Comparison of ENCODE assay signal across 2 cellular contexts in genomic region chr5:132807163-132807838, GRCh38.
A peak's percentile ranks its signal among the peaks of the same experiment; 100 is the strongest.
TF ChIP-seq lines count a peak whose summit lies in the region.

No MANE protein-coding gene starts in this region.

TF ChIP-seq in IMR-90, 13 proteins besides CTCF, POLR2A, EP300 and RAD21:
- TF ChIP-seq RCOR1 (IDR thresholded peaks at IDR 0.05; ENCODE audit: insufficient replicate concordance, low read length), result no peak
- TF ChIP-seq BHLHE40 (IDR thresholded peaks at IDR 0.05; ENCODE audit: low read depth, low read length), result no peak
- TF ChIP-seq MXI1 (IDR thresholded peaks at IDR 0.05; ENCODE audit: borderline replicate concordance, low read depth, low read length), result no peak
- TF ChIP-seq CEBPB (IDR thresholded peaks at IDR 0.05; ENCODE audit: low read depth, low read length), result no peak
- no peak for TF ChIP-seq MAFK (IDR thresholded peaks at IDR 0.05; ENCODE audit: low read depth, low read length)
- no peak for TF ChIP-seq NFE2L2 (IDR thresholded peaks at IDR 0.05; ENCODE audit: low read depth, low read length)
- TF ChIP-seq RFX5 (IDR thresholded peaks at IDR 0.05; ENCODE audit: low read depth, low read length), result no peak
- no peak for TF ChIP-seq CHD1 (IDR thresholded peaks at IDR 0.05; ENCODE audit: low read depth, low read length)
- TF ChIP-seq ELK1 (IDR thresholded peaks at IDR 0.05; ENCODE audit: borderline replicate concordance, low read depth, low read length), result no peak
- no peak for TF ChIP-seq FOS (IDR thresholded peaks at IDR 0.05; ENCODE audit: low read depth, low read length)
- TF ChIP-seq SMC3 (IDR thresholded peaks at IDR 0.05; ENCODE audit: low read depth, low read length), result no peak
- TF ChIP-seq USF2 (IDR thresholded peaks at IDR 0.05; ENCODE audit: low read depth, low read length), result no peak
- TF ChIP-seq MAZ (IDR thresholded peaks at IDR 0.05; ENCODE audit: borderline replicate concordance, low read depth, low read length), result no peak

TF ChIP-seq in GM12878, 131 proteins besides CTCF, POLR2A, EP300 and RAD21 (continues in another document):
- TF ChIP-seq MTA3 (IDR thresholded peaks at IDR 0.05; ENCODE audit: borderline replicate concordance, low read length), result no peak
- no peak for TF ChIP-seq CBX5 (IDR thresholded peaks at IDR 0.05; ENCODE audit: low read depth)
- TF ChIP-seq CHD1 (IDR thresholded peaks at IDR 0.05; ENCODE audit: low read depth, low read length), result no peak
- no peak for TF ChIP-seq BMI1 (IDR thresholded peaks at IDR 0.05; ENCODE audit: borderline replicate concordance)
- no peak for TF ChIP-seq RB1 (IDR thresholded peaks at IDR 0.05; ENCODE audit: borderline replicate concordance)
- TF ChIP-seq ZNF687 (IDR thresholded peaks at IDR 0.05), result no peak
- TF ChIP-seq NFYA (IDR thresholded peaks at IDR 0.05; ENCODE audit: borderline replicate concordance, low read depth, low read length), result no peak
- no peak for TF ChIP-seq ZNF207 (IDR thresholded peaks at IDR 0.05; ENCODE audit: borderline replicate concordance)
- no peak for TF ChIP-seq MXI1 (IDR thresholded peaks at IDR 0.05; ENCODE audit: low read depth, low read length)
- TF ChIP-seq TBL1XR1 (IDR thresholded peaks at IDR 0.05; ENCODE audit: low read depth, low read length), result no peak
- no peak for TF ChIP-seq CREM (IDR thresholded peaks at IDR 0.05; ENCODE audit: low read depth)
- TF ChIP-seq E4F1 (IDR thresholded peaks at IDR 0.05; ENCODE audit: borderline replicate concordance, partially characterized antibody), result no peak
- no peak for TF ChIP-seq USF2 (IDR thresholded peaks at IDR 0.05; ENCODE audit: borderline replicate concordance, low read depth, low read length)
- no peak for TF ChIP-seq SRF (IDR thresholded peaks at IDR 0.05; ENCODE audit: low read depth in 2 of 2, low read length in 2 of 2)
- no peak for TF ChIP-seq RUNX3 (IDR thresholded peaks at IDR 0.05; ENCODE audit: low read length)
- 0 out of 2 replicates have a peak, but pooled peaks have one; percentile 25 for TF ChIP-seq ELK1 (IDR thresholded peaks at IDR 0.05; ENCODE audit: low read depth, low read length)
- no peak for TF ChIP-seq SREBF1 (IDR thresholded peaks at IDR 0.05; ENCODE audit: low read length)
- no peak for TF ChIP-seq EZH2 (IDR thresholded peaks at IDR 0.05; ENCODE audit: borderline replicate concordance, control insufficient read depth, low read depth, low read length)
- TF ChIP-seq POLR2AphosphoS5 (IDR thresholded peaks at IDR 0.05; ENCODE audit: low read length), result no peak
- TF ChIP-seq YBX1 (IDR thresholded peaks at IDR 0.05), result 0 out of 2 replicates have a peak, but pooled peaks have one; percentile 70
- TF ChIP-seq EED (IDR thresholded peaks at IDR 0.05; ENCODE audit: low read depth), result no peak
- no peak for TF ChIP-seq E2F4 (IDR thresholded peaks at IDR 0.05; ENCODE audit: low read depth, low read length)
- TF ChIP-seq HDGF (IDR thresholded peaks at IDR 0.05), result no peak; the same call in 1 of the 2 replicates
- no peak for TF ChIP-seq ZNF274 (IDR thresholded peaks at IDR 0.05; ENCODE audit: insufficient read depth, insufficient read length)
- TF ChIP-seq RELA (IDR thresholded peaks at IDR 0.05; ENCODE audit: borderline replicate concordance, partially characterized antibody), result no peak
- no peak for TF ChIP-seq CBFB (IDR thresholded peaks at IDR 0.05; ENCODE audit: low read depth)
- TF ChIP-seq CHD2 (IDR thresholded peaks at IDR 0.05; ENCODE audit: borderline replicate concordance, low read depth, low read length), result peak; percentile 69; the same call in 1 of the 2 replicates
- TF ChIP-seq ATF3 (IDR thresholded peaks at IDR 0.05; ENCODE audit: borderline replicate concordance, extremely low read depth, low read depth, low read length), result no peak
- TF ChIP-seq ZNF24 (IDR thresholded peaks at IDR 0.05), result no peak
- no peak for TF ChIP-seq FOXK2 (IDR thresholded peaks at IDR 0.05)
- no peak for TF ChIP-seq WRNIP1 (IDR thresholded peaks at IDR 0.05; ENCODE audit: borderline replicate concordance, low read depth, low read length)
- no peak for TF ChIP-seq MYC (IDR thresholded peaks at IDR 0.05; ENCODE audit: insufficient read depth, insufficient read length, insufficient replicate concordance, low read length, severe bottlenecking)
- no peak; the same call in 2 of the 3 replicates for TF ChIP-seq POU2F2 (IDR thresholded peaks at IDR 0.05; ENCODE audit: borderline replicate concordance, low read depth, low read length)
- no peak for TF ChIP-seq BRCA1 (IDR thresholded peaks at IDR 0.05; ENCODE audit: low read depth, low read length)
- no peak for TF ChIP-seq ATF2 (IDR thresholded peaks at IDR 0.05; ENCODE audit: low read length)
- TF ChIP-seq ASH2L (IDR thresholded peaks at IDR 0.05; ENCODE audit: borderline replicate concordance, low read depth), result no peak
- TF ChIP-seq ZBTB33 (IDR thresholded peaks at IDR 0.05), result no peak
- no peak for TF ChIP-seq CEBPB (IDR thresholded peaks at IDR 0.05; ENCODE audit: borderline replicate concordance in 1 of 2, low read depth in 2 of 2, low read length in 2 of 2)
- TF ChIP-seq CBX3 (IDR thresholded peaks at IDR 0.05; ENCODE audit: borderline replicate concordance, low read depth), result no peak
- no peak for TF ChIP-seq NRF1 (conservative IDR thresholded peaks at IDR 0.05; ENCODE audit: low read depth, low read length)
- TF ChIP-seq BCL3 (IDR thresholded peaks at IDR 0.05; ENCODE audit: borderline replicate concordance, insufficient read depth, low read depth, low read length, poor library complexity, severe bottlenecking), result no peak
- TF ChIP-seq CREB1 (IDR thresholded peaks at IDR 0.05; ENCODE audit: low read depth), result no peak
- TF ChIP-seq ZNF622 (IDR thresholded peaks at IDR 0.05), result no peak
- TF ChIP-seq NR2C1 (IDR thresholded peaks at IDR 0.05), result no peak
- TF ChIP-seq SIN3A (IDR thresholded peaks at IDR 0.05; ENCODE audit: low read depth, low read length), result no peak
